Comparison of ENCODE assay signal across 8 cellular contexts in the genomic region with DNA sequence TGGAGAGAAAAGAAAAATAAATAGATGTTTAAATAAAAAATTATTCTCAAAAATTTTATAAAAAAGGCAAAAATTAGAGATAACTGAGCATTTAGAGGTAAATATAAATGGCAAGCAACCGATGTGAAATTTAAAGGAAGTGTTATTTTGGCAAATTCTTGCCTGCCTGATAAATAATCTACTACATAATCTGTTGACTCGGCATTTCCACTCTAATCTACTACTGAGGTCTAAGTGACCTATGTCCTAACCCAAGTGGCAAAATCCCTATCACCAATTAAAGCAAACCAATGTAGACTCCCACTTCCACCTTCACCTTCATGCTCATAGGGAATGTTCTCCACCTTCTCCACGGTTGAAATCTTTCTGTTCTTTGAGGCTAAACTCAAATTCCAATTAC.
"Had no signal": no experiment of that assay in that cellular context is flagged by ENCODE, and none has a peak within 500 bp of the region (broad histone marks: within the 10 kb centered on the region; RNA-seq: fewer than 3 reads in every experiment).

No MANE protein-coding gene starts in this region.

- H3K4me3 ChIP-seq: GM23338, HAP-1, K562 had no signal

- H2AFZ ChIP-seq: GM23338 had no signal

- ATAC-seq: GM23338, HCT116, K562 had no signal

- FAIRE-seq: HTR-8/SVneo, K562 had no signal

- DNase-seq: H7, HFFc6, KG1 had no signal

- H3K4me1 ChIP-seq: HAP-1 had no signal

- H3K9me3 ChIP-seq: HAP-1 had no signal

- H3K36me3 ChIP-seq: HAP-1 had no signal

- H3K4me2 ChIP-seq: GM23338 had no signal
